2 cellular contexts compared by ENCODE assay signal in genomic region chr2:9466147-9466683, GRCh38.
TF ChIP-seq lines count a peak whose summit lies in the region.

No MANE protein-coding gene starts in this region.

TF ChIP-seq in HEK293, 187 proteins besides CTCF, POLR2A, EP300 and RAD21:
- TF ChIP-seq ZSCAN4 (tag by site-specific recombination; IDR thresholded peaks at IDR 0.05) = peak; percentile 66; the same call in 1 of the 2 replicates
- TF ChIP-seq, protein P1, sequence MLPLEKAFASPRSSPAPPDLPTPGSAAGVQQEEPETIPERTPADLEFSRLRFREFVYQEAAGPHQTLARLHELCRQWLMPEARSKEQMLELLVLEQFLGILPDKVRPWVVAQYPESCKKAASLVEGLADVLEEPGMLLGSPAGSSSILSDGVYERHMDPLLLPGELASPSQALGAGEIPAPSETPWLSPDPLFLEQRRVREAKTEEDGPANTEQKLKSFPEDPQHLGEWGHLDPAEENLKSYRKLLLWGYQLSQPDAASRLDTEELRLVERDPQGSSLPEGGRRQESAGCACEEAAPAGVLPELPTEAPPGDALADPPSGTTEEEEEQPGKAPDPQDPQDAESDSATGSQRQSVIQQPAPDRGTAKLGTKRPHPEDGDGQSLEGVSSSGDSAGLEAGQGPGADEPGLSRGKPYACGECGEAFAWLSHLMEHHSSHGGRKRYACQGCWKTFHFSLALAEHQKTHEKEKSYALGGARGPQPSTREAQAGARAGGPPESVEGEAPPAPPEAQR (tag by site-specific recombination; IDR thresholded peaks at IDR 0.05) = no peak
TF ChIP-seq in HEK293: peak in this region for 1.

TF ChIP-seq in GM12878, 131 proteins besides CTCF, POLR2A, EP300 and RAD21:
- TF ChIP-seq TCF3 (IDR thresholded peaks at IDR 0.05; ENCODE audit: borderline replicate concordance, insufficient read depth, low read depth, low read length) (peak; percentile 89; the same call in 1 of the 2 replicates), SREBF2 (IDR thresholded peaks at IDR 0.05; ENCODE audit: low read length) (no peak)
- TF ChIP-seq, protein P2, sequence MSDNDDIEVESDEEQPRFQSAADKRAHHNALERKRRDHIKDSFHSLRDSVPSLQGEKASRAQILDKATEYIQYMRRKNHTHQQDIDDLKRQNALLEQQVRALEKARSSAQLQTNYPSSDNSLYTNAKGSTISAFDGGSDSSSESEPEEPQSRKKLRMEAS (IDR thresholded peaks at IDR 0.05; ENCODE audit: low read depth, low read length) = no peak
- TF ChIP-seq, protein P3, sequence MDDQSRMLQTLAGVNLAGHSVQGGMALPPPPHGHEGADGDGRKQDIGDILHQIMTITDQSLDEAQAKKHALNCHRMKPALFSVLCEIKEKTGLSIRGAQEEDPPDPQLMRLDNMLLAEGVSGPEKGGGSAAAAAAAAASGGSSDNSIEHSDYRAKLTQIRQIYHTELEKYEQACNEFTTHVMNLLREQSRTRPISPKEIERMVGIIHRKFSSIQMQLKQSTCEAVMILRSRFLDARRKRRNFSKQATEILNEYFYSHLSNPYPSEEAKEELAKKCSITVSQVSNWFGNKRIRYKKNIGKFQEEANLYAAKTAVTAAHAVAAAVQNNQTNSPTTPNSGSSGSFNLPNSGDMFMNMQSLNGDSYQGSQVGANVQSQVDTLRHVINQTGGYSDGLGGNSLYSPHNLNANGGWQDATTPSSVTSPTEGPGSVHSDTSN (IDR thresholded peaks at IDR 0.05; ENCODE audit: insufficient replicate concordance, low read depth, low read length) = peak; percentile 59
- TF ChIP-seq, protein P4, sequence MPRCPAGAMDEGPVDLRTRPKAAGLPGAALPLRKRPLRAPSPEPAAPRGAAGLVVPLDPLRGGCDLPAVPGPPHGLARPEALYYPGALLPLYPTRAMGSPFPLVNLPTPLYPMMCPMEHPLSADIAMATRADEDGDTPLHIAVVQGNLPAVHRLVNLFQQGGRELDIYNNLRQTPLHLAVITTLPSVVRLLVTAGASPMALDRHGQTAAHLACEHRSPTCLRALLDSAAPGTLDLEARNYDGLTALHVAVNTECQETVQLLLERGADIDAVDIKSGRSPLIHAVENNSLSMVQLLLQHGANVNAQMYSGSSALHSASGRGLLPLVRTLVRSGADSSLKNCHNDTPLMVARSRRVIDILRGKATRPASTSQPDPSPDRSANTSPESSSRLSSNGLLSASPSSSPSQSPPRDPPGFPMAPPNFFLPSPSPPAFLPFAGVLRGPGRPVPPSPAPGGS (IDR thresholded peaks at IDR 0.05; ENCODE audit: borderline replicate concordance, insufficient read depth, low read depth, low read length, poor library complexity, severe bottlenecking) = peak; percentile 99
